In the genomic region with DNA sequence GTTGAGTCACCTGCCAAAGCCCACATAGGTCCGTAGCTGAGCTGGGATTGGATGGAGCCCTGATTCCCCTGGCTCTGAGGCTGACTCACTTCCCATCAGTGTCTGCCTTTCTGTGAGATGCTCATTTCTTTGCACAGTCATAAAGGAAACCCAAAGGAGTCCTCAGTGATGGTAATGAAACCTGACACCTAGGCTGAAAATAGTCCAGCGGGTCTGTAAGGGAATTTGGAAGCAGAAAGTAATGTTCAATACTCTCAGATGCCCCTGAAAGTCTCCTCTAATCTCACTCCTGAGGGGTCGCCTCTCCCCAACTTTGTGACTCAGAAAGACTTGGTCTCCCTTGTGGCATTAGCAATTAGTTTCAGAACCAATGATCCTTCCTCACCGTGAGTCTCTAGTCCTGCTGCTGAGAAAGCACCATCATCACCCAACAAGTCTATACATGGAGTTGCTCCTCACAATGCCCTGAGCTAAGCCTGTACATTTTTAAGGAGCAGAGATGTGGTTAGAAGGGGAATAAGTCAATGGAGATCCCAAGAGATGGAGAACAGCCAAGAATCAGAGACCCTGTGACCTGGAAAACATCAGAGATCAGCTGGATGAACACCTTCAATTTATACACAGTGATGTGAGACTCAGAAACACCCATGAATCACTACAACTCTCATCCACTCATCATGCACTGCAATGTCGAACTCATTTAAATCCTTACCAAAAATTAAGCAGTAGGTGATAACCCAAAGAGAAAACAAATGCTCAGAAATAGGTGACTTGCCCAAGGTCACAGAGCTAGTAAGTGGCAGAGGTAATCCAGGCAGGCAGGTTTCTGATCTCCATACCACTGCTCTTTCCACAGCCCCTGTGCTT, we compare ENCODE assay signal across 10 cellular contexts.
DNase-seq lines count a peak whose midpoint lies in the region; ATAC-seq lines count a peak whose summit lies in the region.
"Had no signal": no experiment of that assay in that cellular context is flagged by ENCODE, and none has a peak within 500 bp of the region (broad histone marks: within the 10 kb centered on the region; RNA-seq: fewer than 3 reads in every experiment).

No MANE protein-coding gene starts in this region.

- no peaks in the 10 kb centered on the region for H3K36me3 ChIP-seq in effector memory CD4-positive, alpha-beta T cell (ENCODE audit: control insufficient read depth, insufficient read depth, low read length)
- H3K36me3 ChIP-seq: BLaER1 had no signal

- H3K4me3 Mint-ChIP-seq in activated T-cell treated with anti-CD3 and anti-CD28 coated beads, Interleukin-2, amount 50 U/mL, for 72 hours = peak overlapping the region; percentile 31 to 39

- H3K27me3 ChIP-seq in effector memory CD4-positive, alpha-beta T cell (replicated peaks; ENCODE audit: control insufficient read depth, insufficient read depth, low read length, poor library complexity, severe bottlenecking) = no peaks in the 10 kb centered on the region
- H3K27me3 ChIP-seq: BLaER1 had no signal

- H3K27me3 Mint-ChIP-seq in activated T-cell treated with anti-CD3 and anti-CD28 coated beads, Interleukin-2, amount 50 U/mL, for 72 hours (ENCODE audit: low read depth) = peaks cover 24% of the 10 kb centered on the region

- no peak overlapping the region for H3K4me3 ChIP-seq in effector memory CD4-positive, alpha-beta T cell (ENCODE audit: insufficient read depth, low read depth, low read length, poor library complexity, severe bottlenecking)
- H3K4me3 ChIP-seq: BLaER1, PC-9 had no signal

- H3K36me3 Mint-ChIP-seq in activated T-cell treated with anti-CD3 and anti-CD28 coated beads, Interleukin-2, amount 50 U/mL, for 72 hours (ENCODE audit: insufficient read depth in 2 of 2) = peaks cover 15 to 22% of the 10 kb centered on the region in 2 donors

- peaks cover 13 to 20% of the 10 kb centered on the region in 2 donors for H3K9me3 Mint-ChIP-seq in activated T-cell treated with anti-CD3 and anti-CD28 coated beads, Interleukin-2, amount 50 U/mL, for 72 hours

- peak; percentile 87 for ATAC-seq in HG03066 (IDR thresholded peaks at IDR 0.05; ENCODE audit: low read depth, unreplicated experiment)
- ATAC-seq in activated T-cell treated with anti-CD3 and anti-CD28 coated beads, Interleukin-2, amount 50 U/mL, for 72 hours (replicated peaks in 1 of 2) = peak; percentile 94 to 95

- peaks cover 30% of the 10 kb centered on the region for H3K4me1 Mint-ChIP-seq in activated T-cell treated with anti-CD3 and anti-CD28 coated beads, Interleukin-2, amount 50 U/mL, for 72 hours (ENCODE audit: low read depth)

- no peaks in the 10 kb centered on the region for H3K4me1 ChIP-seq in effector memory CD4-positive, alpha-beta T cell (ENCODE audit: control insufficient read depth, insufficient read depth, low read length, poor library complexity, severe bottlenecking)
- H3K4me1 ChIP-seq: BLaER1 had no signal

- peak overlapping the region; percentile 31 for H3K27ac Mint-ChIP-seq in activated T-cell treated with anti-CD3 and anti-CD28 coated beads, Interleukin-2, amount 50 U/mL, for 72 hours

- DNase-seq in activated T-cell treated with anti-CD3 and anti-CD28 coated beads for 24 hours (ENCODE audit: low read depth) = peak; percentile 34
- no peak for DNase-seq in activated T-cell treated with anti-CD3 and anti-CD28 coated beads for 4 hours
- peak; percentile 67 to 80 for DNase-seq in activated T-cell treated with anti-CD3 and anti-CD28 coated beads, Interleukin-2, amount 50 U/mL, for 72 hours
- DNase-seq in stimulated activated CD8-positive, alpha-beta memory T cell treated with anti-CD3 and anti-CD28 coated beads, Interleukin-4, amount 100 ng/mL, for 48 hours = peak; percentile 55
- no peak for DNase-seq in NCI-H524 treated with DMSO at 0.1 percent for 48 hours (lab: John Stamatoyannopoulos, UW)
- no peak for DNase-seq in NK-92 (lab: John Stamatoyannopoulos, UW; ENCODE audit: unreplicated experiment)
- no peak for DNase-seq in effector memory CD4-positive, alpha-beta T cell

- no peak overlapping the region for H3K27ac ChIP-seq in effector memory CD4-positive, alpha-beta T cell (ENCODE audit: insufficient read depth, low read length, poor library complexity, severe bottlenecking)
- H3K27ac ChIP-seq: BLaER1, PC-9 had no signal

- peaks cover 3% of the 10 kb centered on the region for H3K9me3 ChIP-seq in effector memory CD4-positive, alpha-beta T cell (ENCODE audit: control insufficient read depth, low read length)

Comparison
In these comparisons a context has a peak if more than half of its experiments do, and no peak if none do; other contexts are left out.
1. DNase-seq: peak in activated T-cell treated with anti-CD3 and anti-CD28 coated beads for 24 hours (single experiment), activated T-cell treated with anti-CD3 and anti-CD28 coated beads, Interleukin-2, amount 50 U/mL, for 72 hours (2 of 2) and stimulated activated CD8-positive, alpha-beta memory T cell treated with anti-CD3 and anti-CD28 coated beads, Interleukin-4, amount 100 ng/mL, for 48 hours (single experiment); none in activated T-cell treated with anti-CD3 and anti-CD28 coated beads for 4 hours (single experiment), NCI-H524 treated with DMSO at 0.1 percent for 48 hours (single experiment), NK-92 (single experiment) and effector memory CD4-positive, alpha-beta T cell (0 of 3).